Comparison of ENCODE assay signal across 16 cellular contexts in the genomic region with DNA sequence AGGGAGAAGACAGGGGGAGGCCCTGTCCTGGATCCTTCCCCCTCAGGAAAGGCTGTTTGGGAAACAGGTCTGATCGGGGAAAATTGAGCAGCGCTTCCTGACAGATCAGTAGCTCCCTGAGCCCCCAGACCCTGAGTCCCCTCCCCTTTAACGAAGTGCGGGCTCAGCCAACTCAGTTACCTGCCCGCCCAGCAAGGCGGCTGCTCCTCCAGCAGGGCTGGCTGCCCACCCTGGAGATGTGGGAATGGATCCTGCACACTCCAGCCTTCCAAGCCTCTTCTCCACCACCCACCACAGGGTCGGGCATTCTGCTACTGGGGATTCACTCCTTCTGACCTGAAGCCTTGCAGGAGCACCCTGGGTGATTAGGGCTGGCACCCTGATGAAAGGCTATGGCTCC. TPM values are rescaled to one million over a fixed set of nuclear protein-coding genes. Genes with fewer than 3 reads are reported as not detected.
DNase-seq lines count a peak whose midpoint lies in the region; ATAC-seq and TF ChIP-seq lines count a peak whose summit lies in the region.
"Had no signal": no experiment of that assay in that cellular context is flagged by ENCODE, and none has a peak within 500 bp of the region (broad histone marks: within the 10 kb centered on the region; RNA-seq: fewer than 3 reads in every experiment).

No MANE protein-coding gene starts in this region.

- H3K27ac Mint-ChIP-seq in nephron progenitor cell = peak overlapping the region; percentile 32
- H3K27ac Mint-ChIP-seq in stimulated activated effector memory CD8-positive, alpha-beta T cell treated with anti-CD3 and anti-CD28 coated beads, Interleukin-12 subunit alpha, Interleukin-12 subunit beta, amount 100 ng/mL, for 72 hours = peak overlapping the region; percentile 40
- H3K27ac Mint-ChIP-seq: B cell; CD4-positive, alpha-beta T cell had no signal

- H3K27me3 ChIP-seq in adrenal gland = no peaks in the 10 kb centered on the region

- H3K36me3 ChIP-seq in adrenal gland (replicated peaks in 1 of 2) = no peaks in the 10 kb centered on the region

- intact Hi-C loops in Right ventricle myocardium superior (cut with DNase I) = no loop called here
- intact Hi-C loops in cardiac septum (cut with DNase I) = no loop called here
- intact Hi-C loops in adrenal gland (cut with DNase I) = no loop called here

- no peak overlapping the region for H3K4me3 Mint-ChIP-seq in nephron progenitor cell
- no peak overlapping the region for H3K4me3 Mint-ChIP-seq in stimulated activated effector memory CD8-positive, alpha-beta T cell treated with anti-CD3 and anti-CD28 coated beads, Interleukin-12 subunit alpha, Interleukin-12 subunit beta, amount 100 ng/mL, for 72 hours
- H3K4me3 Mint-ChIP-seq: B cell; CD4-positive, alpha-beta T cell had no signal

- no peaks in the 10 kb centered on the region for H3K36me3 Mint-ChIP-seq in nephron progenitor cell (ENCODE audit: low read depth)
- no peaks in the 10 kb centered on the region for H3K36me3 Mint-ChIP-seq in stimulated activated effector memory CD8-positive, alpha-beta T cell treated with anti-CD3 and anti-CD28 coated beads, Interleukin-12 subunit alpha, Interleukin-12 subunit beta, amount 100 ng/mL, for 72 hours

- H3K4me1 Mint-ChIP-seq in nephron progenitor cell = peaks cover 52% of the 10 kb centered on the region
- H3K4me1 Mint-ChIP-seq in stimulated activated effector memory CD8-positive, alpha-beta T cell treated with anti-CD3 and anti-CD28 coated beads, Interleukin-12 subunit alpha, Interleukin-12 subunit beta, amount 100 ng/mL, for 72 hours = no peaks in the 10 kb centered on the region

- peaks cover 23% of the 10 kb centered on the region for H3K27me3 Mint-ChIP-seq in nephron progenitor cell (ENCODE audit: low read depth, poor library complexity)

- peak overlapping the region; percentile 26 to 80 (median 59) for H3K27ac ChIP-seq in adrenal gland

- DNase-seq in Right ventricle myocardium superior (peak; percentile 29), cardiac septum (ENCODE audit: low spot score) (no peak), adrenal gland (no peak), nephron progenitor cell (no peak), SW480 (ENCODE audit: low spot score) (no peak), NOMO-1 (lab: John Stamatoyannopoulos, UW; ENCODE audit: unreplicated experiment in 2 of 2) (no peak), middle frontal gyrus (ENCODE audit: extremely low spot score, low spot score) (no peak)
- DNase-seq in stimulated activated effector memory CD8-positive, alpha-beta T cell treated with anti-CD3 and anti-CD28 coated beads, Interleukin-12 subunit alpha, Interleukin-12 subunit beta, amount 100 ng/mL, for 72 hours (ENCODE audit: low spot score in 2 of 2) = no peak
- DNase-seq: ACHN; C1 segment of cervical spinal cord; Calu3; CD4-positive, alpha-beta T cell; DMS 273 treated with DMSO at 0.1 percent for 48 hours; H7 had no signal

- no peak for TF ChIP-seq POLR2A in adrenal gland (IDR thresholded peaks at IDR 0.05)

- no peak for ATAC-seq in Right ventricle myocardium superior (ENCODE audit: poor library complexity)
- ATAC-seq in stimulated activated effector memory CD8-positive, alpha-beta T cell treated with anti-CD3 and anti-CD28 coated beads, Interleukin-12 subunit alpha, Interleukin-12 subunit beta, amount 100 ng/mL, for 72 hours = no peak

- 89 to 98% (median 95%) methylated on average over 4 to 7 of the region's 7 CpGs for WGBS in adrenal gland, 4 donors

- H3K9me3 Mint-ChIP-seq in nephron progenitor cell = no peaks in the 10 kb centered on the region
- H3K9me3 Mint-ChIP-seq in stimulated activated effector memory CD8-positive, alpha-beta T cell treated with anti-CD3 and anti-CD28 coated beads, Interleukin-12 subunit alpha, Interleukin-12 subunit beta, amount 100 ng/mL, for 72 hours = no peaks in the 10 kb centered on the region
- H3K9me3 Mint-ChIP-seq: CD4-positive, alpha-beta T cell had no signal

- H3K9me3 ChIP-seq in adrenal gland (replicated peaks in 1 of 3) = no peaks in the 10 kb centered on the region

- peaks cover 38 to 50% of the 10 kb centered on the region in 2 donors for H3K4me1 ChIP-seq in adrenal gland (replicated peaks in 1 of 2)

- TF ChIP-seq CTCF in adrenal gland (IDR thresholded peaks at IDR 0.05) (no peak), nephron progenitor cell (IDR thresholded peaks at IDR 0.05) (no peak)

- no peak overlapping the region for H3K4me3 ChIP-seq in adrenal gland

RNA-seq across cellular contexts. Expression of a gene that starts 27.6 kb away (rescaled TPM):
- total RNA-seq in Right ventricle myocardium superior = 19.5 TPM
- total RNA-seq in cardiac septum = 14.2 TPM
- 100 to 1,000 TPM in 5 of 8 donors, 10 to 100 TPM in 3; 24.0 to 176 (median 130) TPM for total RNA-seq in adrenal gland
- 100 to 1,000 TPM in 1 of 3 donors, 10 to 100 TPM in 2; 85.9 to 177 (median 97.1) TPM for polyA plus RNA-seq in adrenal gland
- total RNA-seq: A172, Calu3 had no signal
